ENCODE assay signal across 1 cellular context in the genomic region with DNA sequence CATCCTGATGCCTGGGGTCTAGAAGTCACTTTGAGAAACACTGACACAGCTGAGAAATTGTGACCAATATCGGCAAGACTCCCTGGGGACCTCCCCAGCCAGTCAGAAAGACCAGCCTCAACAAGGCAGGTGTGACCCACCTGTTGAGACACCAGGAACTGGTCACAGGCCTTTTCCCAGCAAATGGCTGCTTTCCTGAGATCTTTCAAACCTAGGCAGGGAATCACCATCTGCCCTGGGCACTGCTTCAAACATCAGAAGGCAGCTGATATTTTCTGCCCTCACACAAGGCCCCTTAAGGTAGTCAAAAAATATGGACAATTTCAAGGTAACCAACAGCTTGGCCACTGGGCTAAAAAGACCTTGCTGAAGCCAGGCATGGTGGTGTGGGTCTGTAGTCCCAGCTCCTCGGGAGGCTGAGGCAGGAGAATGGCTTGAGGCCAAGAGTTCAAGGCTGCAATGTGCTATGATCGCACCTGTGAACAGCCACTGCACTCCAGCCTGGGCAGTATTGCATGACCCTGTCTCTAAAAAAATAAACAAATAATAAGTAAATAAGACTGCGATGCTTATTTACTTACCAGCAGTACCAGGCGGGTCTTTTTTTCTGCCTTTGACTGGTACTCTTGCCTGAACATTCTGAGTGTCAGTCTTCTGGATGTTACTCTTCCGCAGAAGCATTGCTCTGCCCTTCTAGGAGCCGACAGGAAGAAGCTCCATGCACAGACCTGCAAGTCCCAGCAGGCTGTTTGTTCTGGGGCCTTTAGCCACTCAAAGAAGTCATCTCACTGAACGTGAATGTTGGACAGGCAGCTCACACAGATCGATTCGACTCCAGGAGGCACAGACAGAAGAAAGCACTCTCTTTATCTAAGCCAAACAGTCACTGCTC.
TF ChIP-seq lines count a peak whose summit lies in the region.

No MANE protein-coding gene starts in this region.

TF ChIP-seq in WTC11, 78 proteins besides CTCF, POLR2A, EP300 and RAD21 (continued from another document):
- TF ChIP-seq, protein P1, sequence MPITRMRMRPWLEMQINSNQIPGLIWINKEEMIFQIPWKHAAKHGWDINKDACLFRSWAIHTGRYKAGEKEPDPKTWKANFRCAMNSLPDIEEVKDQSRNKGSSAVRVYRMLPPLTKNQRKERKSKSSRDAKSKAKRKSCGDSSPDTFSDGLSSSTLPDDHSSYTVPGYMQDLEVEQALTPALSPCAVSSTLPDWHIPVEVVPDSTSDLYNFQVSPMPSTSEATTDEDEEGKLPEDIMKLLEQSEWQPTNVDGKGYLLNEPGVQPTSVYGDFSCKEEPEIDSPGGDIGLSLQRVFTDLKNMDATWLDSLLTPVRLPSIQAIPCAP (CRISPR knock-in tag; IDR thresholded peaks at IDR 0.05): no peak
